In genomic region chr2:145108385-145108784, GRCh38 we compare ENCODE assay signal across 21 cellular contexts.
DNase-seq lines count a peak whose midpoint lies in the region; ATAC-seq, FAIRE-seq and TF ChIP-seq lines count a peak whose summit lies in the region.
"Had no signal": no experiment of that assay in that cellular context is flagged by ENCODE, and none has a peak within 500 bp of the region (broad histone marks: within the 10 kb centered on the region; RNA-seq: fewer than 3 reads in every experiment).

No MANE protein-coding gene starts in this region.

- no peak overlapping the region for H4K12ac ChIP-seq in trophoblast cell (ENCODE audit: low read depth, low read length)

- no CpG with 5 or more reads among the region's 10 CpGs for WGBS in trophoblast cell (ENCODE audit: extremely low coverage, insufficient coverage, insufficient read length)

- no peak overlapping the region for H2BK120ac ChIP-seq in trophoblast cell (ENCODE audit: insufficient read depth, low read length, poor library complexity)

- TF ChIP-seq CTCF in astrocyte (IDR thresholded peaks at IDR 0.05; ENCODE audit: insufficient read depth, low read depth, low read length) (no peak), kidney (IDR thresholded peaks at IDR 0.05; ENCODE audit: borderline replicate concordance, extremely low read depth, insufficient read depth) (no peak), left lung (IDR thresholded peaks at IDR 0.05) (no peak)

- no peak overlapping the region for H3K18ac ChIP-seq in trophoblast cell (ENCODE audit: low read length)

- no peak overlapping the region for H2BK5ac ChIP-seq in trophoblast cell (ENCODE audit: low read depth, low read length, poor library complexity)

- H4K8ac ChIP-seq in trophoblast cell (ENCODE audit: low read depth, low read length) = no peak overlapping the region

- H3K4me2 ChIP-seq in astrocyte (ENCODE audit: low read length) = no peak overlapping the region
- H3K4me2 ChIP-seq in trophoblast cell (ENCODE audit: low read length) = no peak overlapping the region

- H3K27ac ChIP-seq in astrocyte (ENCODE audit: low read depth, low read length) (no peak overlapping the region), kidney (ENCODE audit: low read depth in 2 of 2, low read length in 2 of 2) (no peak overlapping the region), trophoblast cell (ENCODE audit: low read depth, low read length) (peak overlapping the region; percentile 57), left lung (no peak overlapping the region)

- H3K4me1 Mint-ChIP-seq in astrocyte (ENCODE audit: low read depth, unreplicated experiment) = peaks cover 34% of the 10 kb centered on the region
- H3K4me1 Mint-ChIP-seq: natural killer cell had no signal

- no peak overlapping the region for H3K4ac ChIP-seq in trophoblast cell (ENCODE audit: low read depth, low read length)

- H3K9me3 Mint-ChIP-seq in astrocyte (ENCODE audit: unreplicated experiment) = no peaks in the 10 kb centered on the region
- H3K9me3 Mint-ChIP-seq: CD8-positive, alpha-beta T cell; H9; natural killer cell had no signal

- H4K20me1 ChIP-seq in astrocyte (ENCODE audit: insufficient read depth, low read length) = no peaks in the 10 kb centered on the region

- H3K9ac ChIP-seq in astrocyte (ENCODE audit: low read length) = no peak overlapping the region
- H3K9ac ChIP-seq in kidney (ENCODE audit: low read length in 2 of 2) = no peak overlapping the region
- no peak overlapping the region for H3K9ac ChIP-seq in trophoblast cell (ENCODE audit: low read length)

- no peak for FAIRE-seq in astrocyte (lab: Jason Lieb, UNC)
- no peak for FAIRE-seq in kidney (lab: Jason Lieb, UNC)
- FAIRE-seq: small intestine, TTC549 had no signal

- DNase-seq in EL (peak; percentile 37), astrocyte (ENCODE audit: low read depth) (peak; percentile 74), kidney (no peak), trophoblast cell (peak; percentile 7 to 22), HEK293T (ENCODE audit: extremely low spot score) (no peak), activated T-cell treated with anti-CD3 and anti-CD28 coated beads for 4 hours (no peak), left lung (no peak)
- DNase-seq: CD8-positive, alpha-beta T cell; dermis blood vessel endothelial cell; DND-41; H9; natural killer cell; NCI-H1417 treated with DMSO at 0.1 percent for 48 hours; NCI-H2107; NCI-H524 treated with DMSO at 0.1 percent for 48 hours; small intestine; stimulated activated CD4-positive, alpha-beta T cell treated with anti-CD3 and anti-CD28 coated beads, Interleukin-4, amount 100 ng/mL, for 24 hours; tibial artery had no signal

- no peak overlapping the region for H4K91ac ChIP-seq in trophoblast cell (ENCODE audit: low read depth, low read length)

- no peaks in the 10 kb centered on the region for H3K9me3 ChIP-seq in astrocyte (ENCODE audit: insufficient read depth, low read depth, low read length)
- H3K9me3 ChIP-seq in kidney (ENCODE audit: control insufficient read depth in 1 of 2, low read length in 2 of 2) = no peaks in the 10 kb centered on the region
- no peaks in the 10 kb centered on the region for H3K9me3 ChIP-seq in trophoblast cell (ENCODE audit: insufficient read depth, low read depth, low read length)
- H3K9me3 ChIP-seq in left lung = no peaks in the 10 kb centered on the region
- H3K9me3 ChIP-seq: tibial artery had no signal

- CTCF ChIA-PET in HEK293T (lab: Yijun Ruan, JAX) = no interaction called here

- H3K27me3 Mint-ChIP-seq in astrocyte (ENCODE audit: low read depth, unreplicated experiment) = no peaks in the 10 kb centered on the region
- H3K27me3 Mint-ChIP-seq: stimulated activated naive CD8-positive, alpha-beta T cell treated with anti-CD3 and anti-CD28 coated beads, Interleukin-15, Interleukin-2, amounts not matched to agents 100 ng/mL and 50 ng/mL, for 24 hours had no signal

- no peak for ATAC-seq in GM21619 (IDR thresholded peaks at IDR 0.05; ENCODE audit: unreplicated experiment)
- no peak for ATAC-seq in left lung
- ATAC-seq: CD8-positive, alpha-beta T cell; natural killer cell had no signal

- H3K4me3 Mint-ChIP-seq in astrocyte (ENCODE audit: unreplicated experiment) = no peak overlapping the region
- H3K4me3 Mint-ChIP-seq: CD8-positive, alpha-beta T cell; H9; natural killer cell; stimulated activated naive CD8-positive, alpha-beta T cell treated with anti-CD3 and anti-CD28 coated beads, Interleukin-15, Interleukin-2, amounts not matched to agents 100 ng/mL and 50 ng/mL, for 24 hours had no signal

- peak overlapping the region; percentile 85 for H3K27ac Mint-ChIP-seq in astrocyte (ENCODE audit: unreplicated experiment)
- H3K27ac Mint-ChIP-seq: CD8-positive, alpha-beta T cell; H9; natural killer cell; stimulated activated naive CD8-positive, alpha-beta T cell treated with anti-CD3 and anti-CD28 coated beads, Interleukin-15, Interleukin-2, amounts not matched to agents 100 ng/mL and 50 ng/mL, for 24 hours had no signal

- intact Hi-C loops in kidney (cut with DNase I) (no loop called here), left lung (cut with DNase I) (no loop called here)

- H2BK12ac ChIP-seq in trophoblast cell (ENCODE audit: low read length) = no peak overlapping the region

- POLR2A ChIA-PET in HEK293T (lab: Yijun Ruan, JAX) = no interaction called here

- H3K36me3 ChIP-seq in astrocyte (ENCODE audit: insufficient read depth, low read length) (no peaks in the 10 kb centered on the region), kidney (ENCODE audit: control insufficient read depth in 1 of 2, insufficient read depth in 2 of 2, low read length in 2 of 2) (no peaks in the 10 kb centered on the region), trophoblast cell (ENCODE audit: control insufficient read depth in 1 of 2, insufficient read depth in 2 of 2, low read length in 2 of 2) (no peaks in the 10 kb centered on the region), left lung (no peaks in the 10 kb centered on the region)
- H3K36me3 ChIP-seq: tibial artery had no signal

- H3K27me3 ChIP-seq in astrocyte (ENCODE audit: insufficient read depth, low read length) = no peaks in the 10 kb centered on the region
- no peaks in the 10 kb centered on the region for H3K27me3 ChIP-seq in trophoblast cell (ENCODE audit: insufficient read depth, low read length)
- no peaks in the 10 kb centered on the region for H3K27me3 ChIP-seq in left lung
- H3K27me3 ChIP-seq: tibial artery had no signal

- no peaks in the 10 kb centered on the region for H3K36me3 Mint-ChIP-seq in astrocyte (ENCODE audit: low read depth, unreplicated experiment)
- H3K36me3 Mint-ChIP-seq: CD8-positive, alpha-beta T cell; natural killer cell had no signal

- H3K14ac ChIP-seq in trophoblast cell (ENCODE audit: low read length) = no peak overlapping the region

- no peak overlapping the region for H2AK5ac ChIP-seq in trophoblast cell (ENCODE audit: low read length)

- H3K4me3 ChIP-seq in astrocyte (ENCODE audit: insufficient read depth, low read depth, low read length) (no peak overlapping the region), kidney (ENCODE audit: low read length in 2 of 2) (peak overlapping the region; percentile 2 to 17), trophoblast cell (ENCODE audit: low read depth, low read length) (no peak overlapping the region), left lung (no peak overlapping the region)
- H3K4me3 ChIP-seq: tibial artery had no signal

- peaks cover 11% of the 10 kb centered on the region for H3K79me1 ChIP-seq in trophoblast cell (ENCODE audit: low read length)

- H3K23ac ChIP-seq in trophoblast cell (ENCODE audit: low read length) = no peak overlapping the region

- peaks cover 8% of the 10 kb centered on the region for H3K4me1 ChIP-seq in astrocyte (ENCODE audit: insufficient read depth, low read length)
- H3K4me1 ChIP-seq in kidney (ENCODE audit: control insufficient read depth in 1 of 2, insufficient read depth in 1 of 2, low read depth in 1 of 2, low read length in 2 of 2) = peaks cover 0 to 6% of the 10 kb centered on the region in 2 donors
- peaks cover 0 to 5% of the 10 kb centered on the region in 2 experiments for H3K4me1 ChIP-seq in trophoblast cell (ENCODE audit: control insufficient read depth in 1 of 2, insufficient read depth in 2 of 2, low read length in 2 of 2)
- H3K4me1 ChIP-seq in left lung = peaks cover 0 to 4% of the 10 kb centered on the region in 2 donors

- H3K79me2 ChIP-seq in astrocyte (ENCODE audit: insufficient read depth, low read length) (no peaks in the 10 kb centered on the region), trophoblast cell (ENCODE audit: control insufficient read depth, insufficient read depth, low read length, poor library complexity) (no peaks in the 10 kb centered on the region)

- H2AFZ ChIP-seq in astrocyte (ENCODE audit: low read depth, low read length) (no peak overlapping the region), trophoblast cell (ENCODE audit: insufficient read depth, low read length, poor library complexity) (no peak overlapping the region)

TF ChIP-seq in HEK293T, 16 proteins besides CTCF, POLR2A, EP300 and RAD21:
- TF ChIP-seq L3MBTL2 (conservative IDR thresholded peaks at IDR 0.05) (no peak), FOXA1 (IDR thresholded peaks at IDR 0.05) (no peak), LEF1 (IDR thresholded peaks at IDR 0.05; ENCODE audit: borderline replicate concordance) (no peak), ARNT (IDR thresholded peaks at IDR 0.05) (no peak), NFRKB (IDR thresholded peaks at IDR 0.05) (no peak), ELF4 (IDR thresholded peaks at IDR 0.05) (no peak), CTBP1 (IDR thresholded peaks at IDR 0.05; ENCODE audit: borderline replicate concordance) (no peak), BHLHE40 (IDR thresholded peaks at IDR 0.05; ENCODE audit: borderline replicate concordance) (no peak), HDGF (IDR thresholded peaks at IDR 0.05; ENCODE audit: borderline replicate concordance) (no peak)
TF ChIP-seq in HEK293T: peak in this region for 0.

Comparison
In these comparisons a context has a peak if more than half of its experiments do, and no peak if none do; other contexts are left out.
1. DNase-seq: peak in EL (single experiment), astrocyte (single experiment) and trophoblast cell (2 of 2); none in kidney (single experiment), HEK293T (single experiment), activated T-cell treated with anti-CD3 and anti-CD28 coated beads for 4 hours (single experiment) and left lung (0 of 2).
2. H3K4me3 ChIP-seq: peak in kidney (2 of 2); none in astrocyte (single experiment), trophoblast cell (single experiment) and left lung (0 of 2).